ENCODE assay signal across 12 cellular contexts in the genomic region with DNA sequence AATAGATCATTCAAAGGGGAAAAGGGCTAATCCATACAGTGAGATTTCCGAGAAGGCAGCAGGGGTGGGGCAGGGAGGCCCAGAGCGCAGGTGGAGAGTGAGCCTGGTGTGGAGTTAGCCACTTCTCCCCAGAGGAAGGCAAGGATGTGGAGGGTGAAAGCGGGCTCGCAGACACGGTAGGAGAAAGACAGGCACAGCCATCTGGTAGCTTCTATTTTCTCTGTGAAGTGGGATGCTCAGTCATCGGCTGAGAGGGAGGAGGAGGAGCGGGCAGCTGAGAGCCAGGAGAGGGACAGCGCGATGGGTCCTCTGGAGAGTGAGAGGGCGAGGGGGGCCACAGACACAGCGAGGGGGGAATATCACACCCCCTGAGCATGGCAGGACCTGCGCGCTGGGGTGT.
DNase-seq lines count a peak whose midpoint lies in the region; ATAC-seq and TF ChIP-seq lines count a peak whose summit lies in the region.
"Had no signal": no experiment of that assay in that cellular context is flagged by ENCODE, and none has a peak within 500 bp of the region (broad histone marks: within the 10 kb centered on the region; RNA-seq: fewer than 3 reads in every experiment).

No MANE protein-coding gene starts in this region.

- H3K27ac Mint-ChIP-seq in stimulated activated naive B cell treated with anti-CD40 and anti-IgM and Interleukin-4, amounts not matched to agents 10 μg/mL and 1 μg/mL and 100 μg/mL, for 72 hours, result peak overlapping the region; percentile 38
- H3K27ac Mint-ChIP-seq: activated naive CD4-positive, alpha-beta T cell treated with anti-CD3 and anti-CD28 coated beads for 36 hours had no signal

- H3K27me3 Mint-ChIP-seq in stimulated activated naive B cell treated with anti-CD40 and anti-IgM and Interleukin-4, amounts not matched to agents 10 μg/mL and 1 μg/mL and 100 μg/mL, for 72 hours, result no peaks in the 10 kb centered on the region

- DNase-seq in NCI-H187 treated with DMSO at 0.1 percent for 48 hours (lab: John Stamatoyannopoulos, UW), result peak; percentile 6
- no peak for DNase-seq in NCI-H187 (lab: John Stamatoyannopoulos, UW)
- peak; percentile 56 for DNase-seq in NCI-H69 (lab: John Stamatoyannopoulos, UW)
- DNase-seq in fibroblast of mammary gland (ENCODE audit: low read depth), result peak; percentile 48
- no peak for DNase-seq in stimulated activated naive B cell treated with anti-CD40 and anti-IgM and Interleukin-4, amounts not matched to agents 10 μg/mL and 1 μg/mL and 100 μg/mL, for 72 hours
- DNase-seq in activated T-cell treated with anti-CD3 and anti-CD28 coated beads, Interleukin-2, amount 50 U/mL, for 1 hour, result no peak
- DNase-seq in cortex of kidney (lab: John Stamatoyannopoulos, UW), result no peak
- DNase-seq: activated naive CD4-positive, alpha-beta T cell treated with anti-CD3 and anti-CD28 coated beads for 36 hours; AML-193; kidney; NCI-H2029 treated with DMSO at 0.1 percent for 48 hours had no signal

- H3K4me1 Mint-ChIP-seq in stimulated activated naive B cell treated with anti-CD40 and anti-IgM and Interleukin-4, amounts not matched to agents 10 μg/mL and 1 μg/mL and 100 μg/mL, for 72 hours, result peaks cover 46 to 60% of the 10 kb centered on the region in 2 donors

- H3K4me3 ChIP-seq in fibroblast of mammary gland (ENCODE audit: control insufficient read depth, low read depth, low read length), result peak overlapping the region; percentile 34

- ATAC-seq in stimulated activated naive B cell treated with anti-CD40 and anti-IgM and Interleukin-4, amounts not matched to agents 10 μg/mL and 1 μg/mL and 100 μg/mL, for 72 hours (replicated peaks), result no peak
- no peak for ATAC-seq in GM18870 (IDR thresholded peaks at IDR 0.05; ENCODE audit: unreplicated experiment)

- H3K9me3 Mint-ChIP-seq in stimulated activated naive B cell treated with anti-CD40 and anti-IgM and Interleukin-4, amounts not matched to agents 10 μg/mL and 1 μg/mL and 100 μg/mL, for 72 hours, result peaks cover 0 to 4% of the 10 kb centered on the region in 2 donors
- H3K9me3 Mint-ChIP-seq: activated naive CD4-positive, alpha-beta T cell treated with anti-CD3 and anti-CD28 coated beads for 36 hours had no signal

- H3K4me3 Mint-ChIP-seq in stimulated activated naive B cell treated with anti-CD40 and anti-IgM and Interleukin-4, amounts not matched to agents 10 μg/mL and 1 μg/mL and 100 μg/mL, for 72 hours, result no peak overlapping the region
- H3K4me3 Mint-ChIP-seq: activated naive CD4-positive, alpha-beta T cell treated with anti-CD3 and anti-CD28 coated beads for 36 hours had no signal

- no peaks in the 10 kb centered on the region for H3K36me3 Mint-ChIP-seq in stimulated activated naive B cell treated with anti-CD40 and anti-IgM and Interleukin-4, amounts not matched to agents 10 μg/mL and 1 μg/mL and 100 μg/mL, for 72 hours

- no peak for TF ChIP-seq CTCF in fibroblast of mammary gland (conservative IDR thresholded peaks at IDR 0.05; ENCODE audit: control insufficient read depth, insufficient read depth, low read depth, low read length)

Comparison
In these comparisons a context has a peak if more than half of its experiments do, and no peak if none do; other contexts are left out.
1. DNase-seq: peak in NCI-H187 treated with DMSO at 0.1 percent for 48 hours (single experiment), NCI-H69 (single experiment) and fibroblast of mammary gland (single experiment); none in NCI-H187 (0 of 2), stimulated activated naive B cell treated with anti-CD40 and anti-IgM and Interleukin-4, amounts not matched to agents 10 μg/mL and 1 μg/mL and 100 μg/mL, for 72 hours (single experiment), activated T-cell treated with anti-CD3 and anti-CD28 coated beads, Interleukin-2, amount 50 U/mL, for 1 hour (single experiment) and cortex of kidney (single experiment).